Comparison of ENCODE assay signal across 14 cellular contexts in genomic region chr14:92726933-92727262, GRCh38. TPM values are rescaled to one million over a fixed set of nuclear protein-coding genes. Genes with fewer than 3 reads are reported as not detected.
DNase-seq lines count a peak whose midpoint lies in the region; ATAC-seq and TF ChIP-seq lines count a peak whose summit lies in the region.
"Had no signal": no experiment of that assay in that cellular context is flagged by ENCODE, and none has a peak within 500 bp of the region (broad histone marks: within the 10 kb centered on the region; RNA-seq: fewer than 3 reads in every experiment).

No MANE protein-coding gene starts in this region.

- peaks cover 14% of the 10 kb centered on the region for H3K36me3 ChIP-seq in left ventricle myocardium inferior
- H3K36me3 ChIP-seq in colonic mucosa = no peaks in the 10 kb centered on the region
- no peaks in the 10 kb centered on the region for H3K36me3 ChIP-seq in mucosa of stomach (ENCODE audit: control insufficient read depth, insufficient read depth, low read length)

- peaks cover 10% of the 10 kb centered on the region for H3K36me3 Mint-ChIP-seq in activated CD8-positive, alpha-beta T cell treated with anti-CD3 and anti-CD28 coated beads for 36 hours (ENCODE audit: low read depth)

- intact Hi-C loops in left ventricle myocardium inferior (cut with micrococcal nuclease) (no loop called here), Right ventricle myocardium superior (cut with DNase I) (no loop called here), colonic mucosa (cut with DNase I) (no loop called here)
- intact Hi-C loops in activated CD8-positive, alpha-beta T cell treated with anti-CD3 and anti-CD28 coated beads for 36 hours (cut with micrococcal nuclease) = no loop called here

- TF ChIP-seq CTCF in left ventricle myocardium inferior (IDR thresholded peaks at IDR 0.05; ENCODE audit: borderline replicate concordance) = no peak
- TF ChIP-seq CTCF in colonic mucosa (IDR thresholded peaks at IDR 0.05) = no peak
- no peak for TF ChIP-seq CTCF in activated CD8-positive, alpha-beta T cell treated with anti-CD3 and anti-CD28 coated beads for 36 hours (IDR thresholded peaks at IDR 0.05)

- POLR2A ChIA-PET in activated CD8-positive, alpha-beta T cell treated with anti-CD3 and anti-CD28 coated beads for 36 hours (lab: Charles Lee) = no interaction called here

- CTCF ChIA-PET in activated CD8-positive, alpha-beta T cell treated with anti-CD3 and anti-CD28 coated beads for 36 hours (lab: Charles Lee) = interaction anchor here (1.3 to 1.5 kb wide), 2 partner anchors 57 kb away, joined by 3 to 4 read pairs; no protein-coding TSS in a partner anchor

- no peaks in the 10 kb centered on the region for H3K27me3 Mint-ChIP-seq in activated CD8-positive, alpha-beta T cell treated with anti-CD3 and anti-CD28 coated beads for 36 hours

- ATAC-seq in Right ventricle myocardium superior (ENCODE audit: poor library complexity) (no peak), HG02571 (IDR thresholded peaks at IDR 0.05; ENCODE audit: unreplicated experiment) (no peak), HG02678 (IDR thresholded peaks at IDR 0.05; ENCODE audit: unreplicated experiment) (no peak), GM21825 (IDR thresholded peaks at IDR 0.05; ENCODE audit: unreplicated experiment) (no peak)
- no peak for ATAC-seq in activated CD8-positive, alpha-beta T cell treated with anti-CD3 and anti-CD28 coated beads for 36 hours

- H3K27ac ChIP-seq in left ventricle myocardium inferior (replicated peaks) (peak overlapping the region; percentile 84), colonic mucosa (peak overlapping the region; percentile 39)
- H3K27ac ChIP-seq: HL-60, KMS-11 had no signal

- no peak overlapping the region for H3K4me3 Mint-ChIP-seq in activated CD8-positive, alpha-beta T cell treated with anti-CD3 and anti-CD28 coated beads for 36 hours
- H3K4me3 Mint-ChIP-seq: mesothelial cell of epicardium had no signal

- H3K4me1 Mint-ChIP-seq in activated CD8-positive, alpha-beta T cell treated with anti-CD3 and anti-CD28 coated beads for 36 hours (ENCODE audit: low read depth) = peaks cover 16% of the 10 kb centered on the region

- H3K9me3 ChIP-seq in left ventricle myocardium inferior (replicated peaks) (no peaks in the 10 kb centered on the region), colonic mucosa (no peaks in the 10 kb centered on the region), mucosa of stomach (ENCODE audit: control insufficient read depth, low read length) (no peaks in the 10 kb centered on the region)

- DNase-seq in left ventricle myocardium inferior (no peak), Right ventricle myocardium superior (no peak), colonic mucosa (no peak)
- DNase-seq in activated CD8-positive, alpha-beta T cell treated with anti-CD3 and anti-CD28 coated beads for 36 hours = no peak
- DNase-seq: amygdala, NCI-H1417, nucleus accumbens had no signal

- no peaks in the 10 kb centered on the region for H3K27me3 ChIP-seq in left ventricle myocardium inferior (ENCODE audit: low read depth)
- no peaks in the 10 kb centered on the region for H3K27me3 ChIP-seq in colonic mucosa
- no peaks in the 10 kb centered on the region for H3K27me3 ChIP-seq in mucosa of stomach (ENCODE audit: control insufficient read depth, insufficient read depth, low read length)

- H3K4me1 ChIP-seq in left ventricle myocardium inferior = peaks cover 55% of the 10 kb centered on the region
- peaks cover 3% of the 10 kb centered on the region for H3K4me1 ChIP-seq in colonic mucosa
- peaks cover 37% of the 10 kb centered on the region for H3K4me1 ChIP-seq in mucosa of stomach (ENCODE audit: control insufficient read depth, insufficient read depth, low read length)

- no peaks in the 10 kb centered on the region for H3K9me3 Mint-ChIP-seq in activated CD8-positive, alpha-beta T cell treated with anti-CD3 and anti-CD28 coated beads for 36 hours

- no peak overlapping the region for H3K9ac ChIP-seq in colonic mucosa (ENCODE audit: low read depth in 2 of 2, low read length in 2 of 2)
- peak overlapping the region; percentile 58 for H3K9ac ChIP-seq in mucosa of stomach (ENCODE audit: low read length)
- H3K9ac ChIP-seq: KMS-11 had no signal

- H3K4me3 ChIP-seq in left ventricle myocardium inferior (no peak overlapping the region), colonic mucosa (no peak overlapping the region), mucosa of stomach (ENCODE audit: low read length) (no peak overlapping the region)

- H3K27ac Mint-ChIP-seq in activated CD8-positive, alpha-beta T cell treated with anti-CD3 and anti-CD28 coated beads for 36 hours = no peak overlapping the region
- H3K27ac Mint-ChIP-seq: mesothelial cell of epicardium had no signal

RNA-seq across cellular contexts. Expression of gene LGMN, which starts 21.5 kb away (rescaled TPM):
- total RNA-seq in left ventricle myocardium inferior (100 TPM), Right ventricle myocardium superior (106 TPM), colonic mucosa (100 to 1,000 TPM in 1 of 2 donors, 10 to 100 TPM in 1; 70.0 to 107 TPM)
- total RNA-seq in activated CD8-positive, alpha-beta T cell treated with anti-CD3 and anti-CD28 coated beads for 36 hours = 1 to 10 TPM; 2.1 to 2.3 TPM

Comparison
In these comparisons a context has a peak if more than half of its experiments do, and no peak if none do; other contexts are left out.
1. RNA of gene LGMN, which starts 21.5 kb away (total RNA-seq): 70.0 to 107 TPM in colonic mucosa, 106 TPM in Right ventricle myocardium superior (single experiment) and 100 TPM in left ventricle myocardium inferior (single experiment); 2.1 to 2.3 TPM in activated CD8-positive, alpha-beta T cell treated with anti-CD3 and anti-CD28 coated beads for 36 hours; every median in the first group is over 10 times any median in the second.